ENCODE assay signal across 17 cellular contexts in the genomic region with DNA sequence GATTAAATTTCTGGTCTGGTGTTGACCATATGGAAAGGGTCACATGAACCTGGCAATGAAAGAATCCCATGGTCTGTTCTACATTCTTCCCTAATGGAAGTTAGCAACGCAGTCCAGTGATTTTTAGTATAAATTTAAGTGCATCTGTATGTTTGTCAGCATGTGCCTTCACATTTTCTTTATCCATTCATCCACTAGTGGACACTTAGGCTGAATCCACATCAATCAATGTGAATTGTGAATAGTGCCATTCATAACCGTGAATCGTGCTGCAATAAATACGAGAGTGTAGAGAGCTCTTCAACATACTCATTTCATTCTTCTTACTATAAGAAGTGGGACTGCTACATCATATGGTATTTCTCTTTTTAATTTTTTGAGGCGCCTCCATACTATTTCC. TPM values are rescaled to one million over a fixed set of nuclear protein-coding genes. Genes with fewer than 3 reads are reported as not detected.
DNase-seq lines count a peak whose midpoint lies in the region; ATAC-seq and TF ChIP-seq lines count a peak whose summit lies in the region.
"Had no signal": no experiment of that assay in that cellular context is flagged by ENCODE, and none has a peak within 500 bp of the region (broad histone marks: within the 10 kb centered on the region; RNA-seq: fewer than 3 reads in every experiment).

No MANE protein-coding gene starts in this region.

- CTCF ChIA-PET in activated CD4-positive, alpha-beta memory T cell treated with anti-CD3 and anti-CD28 coated beads for 36 hours (lab: Charles Lee) = interaction anchor here (0.6 to 3.1 kb wide), 4 partner anchors 28 to 793 kb away, joined by 3 to 46 read pairs (median 12); no protein-coding TSS in a partner anchor
- CTCF ChIA-PET in A673 (lab: Charles Lee) = no interaction called here

- peak in 1 of 2 donors; percentile 29 for ATAC-seq in activated T-cell treated with anti-CD3 and anti-CD28 coated beads, Interleukin-2, amount 50 U/mL, for 72 hours (replicated peaks in 1 of 2)
- ATAC-seq in memory B cell (ENCODE audit: low read depth) = no peak
- no peak for ATAC-seq in left lung
- ATAC-seq in HG02884 (IDR thresholded peaks at IDR 0.05; ENCODE audit: unreplicated experiment) = no peak

- peaks cover 36% of the 10 kb centered on the region for H3K4me1 Mint-ChIP-seq in activated T-cell treated with anti-CD3 and anti-CD28 coated beads, Interleukin-2, amount 50 U/mL, for 72 hours (ENCODE audit: low read depth)
- H3K4me1 Mint-ChIP-seq in activated CD4-positive, alpha-beta memory T cell treated with anti-CD3 and anti-CD28 coated beads for 36 hours (ENCODE audit: low read depth) = peaks cover 43% of the 10 kb centered on the region
- H3K4me1 Mint-ChIP-seq in memory B cell = peaks cover 26% of the 10 kb centered on the region

- H3K4me1 ChIP-seq in A673 (ENCODE audit: insufficient read depth, low read length, poor library complexity, severe bottlenecking) = peaks cover 26% of the 10 kb centered on the region
- H3K4me1 ChIP-seq in left lung = peaks cover 0 to 33% of the 10 kb centered on the region in 2 donors
- H3K4me1 ChIP-seq: Caco-2 had no signal

- no peak for DNase-seq in activated T-cell treated with anti-CD3 and anti-CD28 coated beads, Interleukin-2, amount 50 U/mL, for 72 hours
- DNase-seq in activated T-cell treated with anti-CD3 and anti-CD28 coated beads, Interleukin-2, amount 50 U/mL, for 1 hour = no peak
- DNase-seq in activated CD4-positive, alpha-beta memory T cell treated with anti-CD3 and anti-CD28 coated beads for 36 hours = no peak
- no peak for DNase-seq in memory B cell (ENCODE audit: low spot score in 2 of 2)
- DNase-seq in A673 (ENCODE audit: low spot score) = no peak
- no peak for DNase-seq in putamen (ENCODE audit: low spot score)
- no peak for DNase-seq in left lung
- DNase-seq: Caco-2, EL, HFFc6, NCI-H1092, NCI-H2081 treated with DMSO at 0.1 percent for 48 hours, NCI-H510A treated with DMSO at 0.1 percent for 48 hours, NCI-H82, PC-9 had no signal

- POLR2A ChIA-PET in activated CD4-positive, alpha-beta memory T cell treated with anti-CD3 and anti-CD28 coated beads for 36 hours (lab: Charles Lee) = interaction anchor here (2.5 kb wide), 1 partner anchor 12 kb away, joined by 28 read pairs; a partner anchor contains a TSS
- POLR2A ChIA-PET in A673 (lab: Charles Lee; ENCODE audit: low non-redundant PET) = no interaction called here

- TF ChIP-seq CTCF in A673 (conservative IDR thresholded peaks at IDR 0.05; ENCODE audit: low read depth, low read length) = no peak
- no peak for TF ChIP-seq CTCF in left lung (IDR thresholded peaks at IDR 0.05)

- peak overlapping the region in 1 of 2 donors; percentile 89 for H3K4me3 Mint-ChIP-seq in activated T-cell treated with anti-CD3 and anti-CD28 coated beads, Interleukin-2, amount 50 U/mL, for 72 hours
- no peak overlapping the region for H3K4me3 Mint-ChIP-seq in activated CD4-positive, alpha-beta memory T cell treated with anti-CD3 and anti-CD28 coated beads for 36 hours
- H3K4me3 Mint-ChIP-seq in memory B cell = no peak overlapping the region
- H3K4me3 Mint-ChIP-seq: HFFc6 had no signal

- H3K27ac ChIP-seq in A673 (ENCODE audit: low read depth, low read length, poor library complexity, severe bottlenecking) = no peak overlapping the region
- no peak overlapping the region for H3K27ac ChIP-seq in left lung
- H3K27ac ChIP-seq: BLaER1 treated with 17β-estradiol and CSF1 and Interleukin-3, amounts not matched to agents 10 nM and 100 nM; PC-9 had no signal

- peaks cover 3 to 9% of the 10 kb centered on the region in 2 donors for H3K9me3 Mint-ChIP-seq in activated T-cell treated with anti-CD3 and anti-CD28 coated beads, Interleukin-2, amount 50 U/mL, for 72 hours
- peaks cover 32% of the 10 kb centered on the region for H3K9me3 Mint-ChIP-seq in activated CD4-positive, alpha-beta memory T cell treated with anti-CD3 and anti-CD28 coated beads for 36 hours
- H3K9me3 Mint-ChIP-seq in memory B cell = peaks cover 7% of the 10 kb centered on the region
- H3K9me3 Mint-ChIP-seq: HFFc6 had no signal

- H3K9me3 ChIP-seq in A673 (ENCODE audit: low read depth, low read length, poor library complexity, severe bottlenecking) (no peaks in the 10 kb centered on the region), left lung (no peaks in the 10 kb centered on the region)
- H3K9me3 ChIP-seq: Caco-2 had no signal

- no peaks in the 10 kb centered on the region for H3K27me3 Mint-ChIP-seq in activated T-cell treated with anti-CD3 and anti-CD28 coated beads, Interleukin-2, amount 50 U/mL, for 72 hours (ENCODE audit: low read depth)
- no peaks in the 10 kb centered on the region for H3K27me3 Mint-ChIP-seq in activated CD4-positive, alpha-beta memory T cell treated with anti-CD3 and anti-CD28 coated beads for 36 hours
- no peaks in the 10 kb centered on the region for H3K27me3 Mint-ChIP-seq in memory B cell

- H3K36me3 ChIP-seq in A673 (ENCODE audit: insufficient read depth, low read length, poor library complexity, severe bottlenecking) (no peaks in the 10 kb centered on the region), left lung (no peaks in the 10 kb centered on the region)
- H3K36me3 ChIP-seq: BLaER1 treated with 17β-estradiol and CSF1 and Interleukin-3, amounts not matched to agents 10 nM and 100 nM had no signal

- H3K36me3 Mint-ChIP-seq in activated T-cell treated with anti-CD3 and anti-CD28 coated beads, Interleukin-2, amount 50 U/mL, for 72 hours (ENCODE audit: insufficient read depth in 2 of 2) = peaks cover 21 to 27% of the 10 kb centered on the region in 2 donors
- H3K36me3 Mint-ChIP-seq in activated CD4-positive, alpha-beta memory T cell treated with anti-CD3 and anti-CD28 coated beads for 36 hours = peaks cover 50% of the 10 kb centered on the region
- H3K36me3 Mint-ChIP-seq in memory B cell = peaks cover 17% of the 10 kb centered on the region

- H3K27me3 ChIP-seq in A673 (replicated peaks; ENCODE audit: insufficient read depth, low read depth, low read length, poor library complexity) (no peaks in the 10 kb centered on the region), left lung (no peaks in the 10 kb centered on the region)
- H3K27me3 ChIP-seq: BLaER1 treated with 17β-estradiol and CSF1 and Interleukin-3, amounts not matched to agents 10 nM and 100 nM had no signal

- intact Hi-C loops in activated CD4-positive, alpha-beta memory T cell treated with anti-CD3 and anti-CD28 coated beads for 36 hours (cut with micrococcal nuclease) = loop anchor here (5.0 to 10.0 kb wide), 3 partner anchors 165 to 352 kb away; a partner anchor contains a TSS
- intact Hi-C loops in A673 (cut with micrococcal nuclease; ENCODE audit: unreplicated experiment) (loop anchor here (5.0 kb wide), 1 partner anchor 795 kb away; no protein-coding TSS in a partner anchor), left lung (cut with DNase I) (loop anchor here in 1 of 2 donors (10.0 kb wide), 1 partner anchor 792 kb away; no protein-coding TSS in a partner anchor)

- peak overlapping the region; percentile 98 for H3K27ac Mint-ChIP-seq in activated T-cell treated with anti-CD3 and anti-CD28 coated beads, Interleukin-2, amount 50 U/mL, for 72 hours
- peak overlapping the region; percentile 52 for H3K27ac Mint-ChIP-seq in activated CD4-positive, alpha-beta memory T cell treated with anti-CD3 and anti-CD28 coated beads for 36 hours
- peak overlapping the region; percentile 31 for H3K27ac Mint-ChIP-seq in memory B cell
- H3K27ac Mint-ChIP-seq: HFFc6 had no signal

- BruUV-seq in A673 (replicated peaks; lab: Mats Ljungman, UMichigan) = no TSS peak

- no peak overlapping the region for H3K4me3 ChIP-seq in A673 (ENCODE audit: low read depth, low read length, poor library complexity, severe bottlenecking)
- H3K4me3 ChIP-seq in left lung = no peak overlapping the region
- H3K4me3 ChIP-seq: BLaER1 treated with 17β-estradiol and CSF1 and Interleukin-3, amounts not matched to agents 10 nM and 100 nM; PC-9 had no signal

RNA-seq across cellular contexts. Expression of a gene that starts 12.7 kb away (rescaled TPM):
- total RNA-seq in activated T-cell treated with anti-CD3 and anti-CD28 coated beads, Interleukin-2, amount 50 U/mL, for 72 hours = 100 to 1,000 TPM; 311 to 326 TPM
- total RNA-seq in activated CD4-positive, alpha-beta memory T cell treated with anti-CD3 and anti-CD28 coated beads for 36 hours = 100 to 1,000 TPM; 215 to 220 TPM
- total RNA-seq in A673 (2021) (68.1 and 87.4 TPM in 2 replicates), left lung (100 to 1,000 TPM in 1 of 2 donors, 10 to 100 TPM in 1; 69.7 to 121 TPM)
- total RNA-seq: Caco-2 had no signal

Comparison
In these comparisons a context has a peak if more than half of its experiments do, and no peak if none do; other contexts are left out.
1. H3K27ac Mint-ChIP-seq: peak in every context shown above with its lines; median percentile 98 in activated T-cell treated with anti-CD3 and anti-CD28 coated beads, Interleukin-2, amount 50 U/mL, for 72 hours; 52 in activated CD4-positive, alpha-beta memory T cell treated with anti-CD3 and anti-CD28 coated beads for 36 hours; 31 in memory B cell.